In genomic region chr1:229559336-229559801, GRCh38 we compare ENCODE assay signal across 1 cellular context.
TF ChIP-seq lines count a peak whose summit lies in the region.

No MANE protein-coding gene starts in this region.

TF ChIP-seq in liver, 16 proteins besides CTCF, POLR2A, EP300 and RAD21:
- TF ChIP-seq RXRA (IDR thresholded peaks at IDR 0.05) = peak in 1 of 2 donors; percentile 8
